Comparison of ENCODE assay signal across 9 cellular contexts in genomic region chr3:190533511-190534282, GRCh38. TPM values are rescaled to one million over a fixed set of nuclear protein-coding genes. Genes with fewer than 3 reads are reported as not detected.
DNase-seq lines count a peak whose midpoint lies in the region; ATAC-seq and TF ChIP-seq lines count a peak whose summit lies in the region.
"Had no signal": no experiment of that assay in that cellular context is flagged by ENCODE, and none has a peak within 500 bp of the region (broad histone marks: within the 10 kb centered on the region; RNA-seq: fewer than 3 reads in every experiment).

No MANE protein-coding gene starts in this region.

- H3K27ac ChIP-seq in thoracic aorta = peak overlapping the region in 1 of 2 donors; percentile 35

- TSS peak; percentile 91 for BruUV-seq in MCF 10A (replicated peaks; lab: Mats Ljungman, UMichigan)

- POLR2A ChIA-PET in MCF 10A (lab: Yijun Ruan, JAX) = interaction anchor here (0.6 to 9.1 kb wide), 31 partner anchors 8 to 1900 kb away, joined by 3 to 199 read pairs (median 4); partner anchors contain the start of genes GMNC and IL1RAP

- H3K27ac Mint-ChIP-seq in MCF 10A (ENCODE audit: low read depth, unreplicated experiment) = peak overlapping the region; percentile 96

- no peaks in the 10 kb centered on the region for H3K27me3 ChIP-seq in thoracic aorta (replicated peaks; ENCODE audit: insufficient read depth)

- DNase-seq in HS-5 (ENCODE audit: low read depth) (peak; percentile 92), MCF 10A (ENCODE audit: unreplicated experiment) (peak; percentile 94), left colon (peak; percentile 15 to 30), thoracic aorta (ENCODE audit: low spot score) (peak; percentile 44)
- no peak for DNase-seq in stimulated activated CD4-positive, alpha-beta T cell treated with anti-CD3 and anti-CD28 coated beads, Interleukin-2, amount 100 ng/mL, for 24 hours
- no peak for DNase-seq in effector CD4-positive, alpha-beta T cell

- ATAC-seq in left colon = no peak
- peak; percentile 50 for ATAC-seq in thoracic aorta (ENCODE audit: insufficient number of reproducible peaks, low FRiP score, low read depth)
- ATAC-seq in GM19397 (IDR thresholded peaks at IDR 0.05; ENCODE audit: unreplicated experiment) = no peak
- no peak for ATAC-seq in GM21528 (IDR thresholded peaks at IDR 0.05; ENCODE audit: low FRiP score, unreplicated experiment)
- ATAC-seq: activated CD4-positive, CD25-positive, alpha-beta regulatory T cell treated with anti-CD3 and anti-CD28 coated beads, Interleukin-2, amount 50 U/mL, for 24 hours had no signal

- H3K4me3 Mint-ChIP-seq in MCF 10A (ENCODE audit: unreplicated experiment) = peak overlapping the region; percentile 69

- no peaks in the 10 kb centered on the region for H3K9me3 Mint-ChIP-seq in MCF 10A (ENCODE audit: unreplicated experiment)

- no peaks in the 10 kb centered on the region for H3K9me3 ChIP-seq in thoracic aorta

- TF ChIP-seq CTCF in MCF 10A (IDR thresholded peaks at IDR 0.05; ENCODE audit: unreplicated experiment) (no peak), thoracic aorta (IDR thresholded peaks at IDR 0.05) (no peak)

- H3K36me3 Mint-ChIP-seq in MCF 10A (ENCODE audit: insufficient read depth, unreplicated experiment) = peaks cover 14% of the 10 kb centered on the region

- H3K4me3 ChIP-seq in thoracic aorta = peak overlapping the region; percentile 31

- H3K27me3 Mint-ChIP-seq in MCF 10A (ENCODE audit: insufficient read depth, unreplicated experiment) = no peaks in the 10 kb centered on the region

- H3K4me1 ChIP-seq in thoracic aorta (ENCODE audit: control insufficient read depth in 1 of 2, low read depth in 2 of 2) = peaks cover 7 to 17% of the 10 kb centered on the region in 2 donors

- H3K36me3 ChIP-seq in thoracic aorta = no peaks in the 10 kb centered on the region

- H3K4me1 Mint-ChIP-seq in MCF 10A (ENCODE audit: insufficient read depth, unreplicated experiment) = peaks cover 55% of the 10 kb centered on the region

- intact Hi-C loops in MCF 10A (cut with micrococcal nuclease) (loop anchor here (1.0 to 5.0 kb wide), 4 partner anchors 19 to 164 kb away; partner anchors contain the start of gene IL1RAP), left colon (cut with DNase I, micrococcal nuclease) (no loop called here)

- CTCF ChIA-PET in MCF 10A (lab: Yijun Ruan, JAX) = interaction anchor here (0.6 to 1.7 kb wide), 8 partner anchors 13 to 309 kb away, joined by 3 to 7 read pairs (median 4); partner anchors contain the start of gene IL1RAP

RNA-seq across cellular contexts. Expression of gene IL1RAP, which starts 19.8 kb away (rescaled TPM):
- total RNA-seq in MCF 10A (2022) (46.5 and 62.0 TPM in 2 replicates), left colon (1 to 10 TPM; 4.9 to 6.1 TPM), thoracic aorta (10 to 100 TPM; 19.8 to 32.9 TPM)

Comparison
In these comparisons a context has a peak if more than half of its experiments do, and no peak if none do; other contexts are left out.
1. DNase-seq: peak in HS-5 (single experiment), MCF 10A (single experiment), left colon (2 of 2) and thoracic aorta (single experiment); none in stimulated activated CD4-positive, alpha-beta T cell treated with anti-CD3 and anti-CD28 coated beads, Interleukin-2, amount 100 ng/mL, for 24 hours (0 of 2) and effector CD4-positive, alpha-beta T cell (single experiment).